In the genomic region with DNA sequence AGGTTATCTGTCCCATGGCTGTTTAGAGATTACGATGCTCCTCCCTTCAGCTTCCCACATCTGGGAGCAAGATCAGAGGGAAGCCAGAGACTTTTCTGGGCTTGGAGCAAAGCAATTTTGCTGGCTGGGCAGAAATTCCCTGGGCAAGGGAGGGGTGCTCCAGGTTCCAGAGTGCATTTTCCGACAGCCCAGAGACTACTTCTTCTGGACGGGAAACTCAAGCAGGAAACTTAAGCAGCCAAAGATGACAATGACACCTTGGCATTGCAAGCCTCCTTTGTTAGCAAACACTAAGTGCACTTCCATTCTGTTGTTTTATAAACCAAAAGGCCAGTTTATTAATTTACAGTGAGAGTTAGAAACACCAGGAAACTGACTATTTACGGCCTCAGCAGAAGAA, we compare ENCODE assay signal across 15 cellular contexts.
DNase-seq lines count a peak whose midpoint lies in the region; ATAC-seq, FAIRE-seq and TF ChIP-seq lines count a peak whose summit lies in the region.
"Had no signal": no experiment of that assay in that cellular context is flagged by ENCODE, and none has a peak within 500 bp of the region (broad histone marks: within the 10 kb centered on the region; RNA-seq: fewer than 3 reads in every experiment).

No MANE protein-coding gene starts in this region.

- H3K4me1 ChIP-seq in heart left ventricle (peaks cover 0 to 9% (median 0%) of the 10 kb centered on the region in 12 donors), small intestine (ENCODE audit: control insufficient read depth in 2 of 2, insufficient read depth in 1 of 2, low read depth in 1 of 2, low read length in 1 of 2) (no peaks in the 10 kb centered on the region)

- H3K9me3 ChIP-seq in heart left ventricle (no peaks in the 10 kb centered on the region), small intestine (ENCODE audit: control insufficient read depth, low read depth) (no peaks in the 10 kb centered on the region)
- H3K9me3 ChIP-seq: BLaER1 treated with 17β-estradiol and CSF1 and Interleukin-3, amounts not matched to agents 10 nM and 100 nM had no signal

- TF ChIP-seq CTCF in heart left ventricle (IDR thresholded peaks at IDR 0.05) (no peak), VCaP (conservative IDR thresholded peaks at IDR 0.05) (no peak)

- 57 to 70% (median 62%) methylated on average over 4 of the region's 4 CpGs for WGBS in heart left ventricle, 4 donors
- 37 to 53% (median 47%) methylated on average over 4 of the region's 4 CpGs for WGBS in small intestine, 3 donors

- FAIRE-seq in small intestine (lab: Jason Lieb, UNC), result no peak
- FAIRE-seq: GM19239 had no signal

- H3K27me3 ChIP-seq in heart left ventricle (no peaks in the 10 kb centered on the region), small intestine (ENCODE audit: control insufficient read depth in 2 of 2, insufficient read depth in 2 of 2, low read length in 2 of 2) (no peaks in the 10 kb centered on the region)
- H3K27me3 ChIP-seq: BLaER1 treated with 17β-estradiol and CSF1 and Interleukin-3, amounts not matched to agents 10 nM and 100 nM had no signal

- H3K36me3 ChIP-seq in heart left ventricle, result no peaks in the 10 kb centered on the region
- no peaks in the 10 kb centered on the region for H3K36me3 ChIP-seq in small intestine (ENCODE audit: control insufficient read depth in 2 of 2, insufficient read depth in 2 of 2, low read length in 2 of 2)
- H3K36me3 ChIP-seq: BLaER1 treated with 17β-estradiol and CSF1 and Interleukin-3, amounts not matched to agents 10 nM and 100 nM had no signal

- no peak for TF ChIP-seq POLR2A in heart left ventricle (IDR thresholded peaks at IDR 0.05)

- DNase-seq in heart left ventricle, result peak in 3 of 5 donors; percentile 32 to 45 (median 39)
- DNase-seq in Right ventricle myocardium superior, result no peak
- DNase-seq in left ventricle myocardium superior, result no peak
- peak; percentile 11 for DNase-seq in small intestine
- DNase-seq: CD4-positive, CD25-positive, alpha-beta regulatory T cell; DMS53; GF-D8; HCEC 1CT; HFFc6 had no signal

- H3K27ac ChIP-seq in heart left ventricle, result no peak overlapping the region
- H3K27ac ChIP-seq in VCaP, result peak overlapping the region; percentile 46
- no peak overlapping the region for H3K27ac ChIP-seq in small intestine (ENCODE audit: low read depth in 1 of 2, low read length in 1 of 2)
- H3K27ac ChIP-seq: 22Rv1; BLaER1 treated with 17β-estradiol and CSF1 and Interleukin-3, amounts not matched to agents 10 nM and 100 nM had no signal

- intact Hi-C loops in heart left ventricle (cut with DNase I) (no loop called here), Right ventricle myocardium superior (cut with DNase I) (no loop called here), left ventricle myocardium superior (cut with micrococcal nuclease) (no loop called here)

- ATAC-seq in heart left ventricle, result peak; percentile 56 to 85 (median 62)
- ATAC-seq in Right ventricle myocardium superior (ENCODE audit: poor library complexity), result no peak
- peak; percentile 55 for ATAC-seq in left ventricle myocardium superior
- no peak for ATAC-seq in GM19351 (IDR thresholded peaks at IDR 0.05; ENCODE audit: unreplicated experiment)
- no peak for ATAC-seq in GM21360 (IDR thresholded peaks at IDR 0.05; ENCODE audit: unreplicated experiment)

- H3K4me3 ChIP-seq in heart left ventricle, result no peak overlapping the region
- no peak overlapping the region for H3K4me3 ChIP-seq in small intestine (ENCODE audit: low read depth in 1 of 2, low read length in 2 of 2)
- H3K4me3 ChIP-seq: BLaER1 treated with 17β-estradiol and CSF1 and Interleukin-3, amounts not matched to agents 10 nM and 100 nM had no signal

Comparison
In these comparisons a context has a peak if more than half of its experiments do, and no peak if none do; other contexts are left out.
1. ATAC-seq: peak in heart left ventricle (4 of 4) and left ventricle myocardium superior (single experiment); none in Right ventricle myocardium superior (single experiment), GM19351 (single experiment) and GM21360 (single experiment).
2. DNase-seq: peak in heart left ventricle (3 of 5) and small intestine (single experiment); none in Right ventricle myocardium superior (single experiment) and left ventricle myocardium superior (single experiment).